In genomic region chr2:186533717-186534116, GRCh38 we compare ENCODE assay signal across 2 cellular contexts.
TF ChIP-seq lines count a peak whose summit lies in the region.

No MANE protein-coding gene starts in this region.

TF ChIP-seq in K562, 482 proteins besides CTCF, POLR2A, EP300 and RAD21:
- no peak for TF ChIP-seq ZNF395 (CRISPR knock-in tag; IDR thresholded peaks at IDR 0.05)
- no peak for TF ChIP-seq SOX6 (IDR thresholded peaks at IDR 0.05)
- TF ChIP-seq CREB3L1 (IDR thresholded peaks at IDR 0.05; ENCODE audit: borderline replicate concordance, low read depth): no peak

TF ChIP-seq in liver, 16 proteins besides CTCF, POLR2A, EP300 and RAD21 (continued from another document):
- TF ChIP-seq HNF4G (IDR thresholded peaks at IDR 0.05) (peak; percentile 65), HNF4A (conservative IDR thresholded peaks at IDR 0.05) (peak; percentile 75 to 87)
TF ChIP-seq in liver: peak in this region for 4.
